ENCODE assay signal across 24 cellular contexts in the genomic region with DNA sequence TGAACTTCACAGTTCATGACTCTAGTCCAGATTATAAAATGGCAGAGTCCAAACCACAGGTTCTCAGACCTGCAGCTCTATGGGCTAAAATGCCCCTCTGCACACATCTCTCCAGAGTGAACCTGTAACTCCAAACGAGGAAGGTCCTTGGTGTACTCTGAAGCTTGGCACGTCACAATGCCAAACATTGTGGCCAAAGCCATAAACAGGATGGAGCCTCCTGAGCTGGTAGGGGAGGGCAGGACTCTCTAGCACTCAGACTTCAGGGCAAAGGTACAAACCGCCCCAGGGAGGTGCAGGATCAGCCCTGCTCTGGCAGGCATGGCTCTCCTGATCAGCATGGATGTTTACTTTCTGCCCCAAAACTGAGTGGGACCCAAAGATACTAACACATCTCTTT. TPM values are rescaled to one million over a fixed set of nuclear protein-coding genes. Genes with fewer than 3 reads are reported as not detected.
A peak's percentile ranks its signal among the peaks of the same experiment; 100 is the strongest.
DNase-seq lines count a peak whose midpoint lies in the region; ATAC-seq, FAIRE-seq and TF ChIP-seq lines count a peak whose summit lies in the region.
"Had no signal": no experiment of that assay in that cellular context is flagged by ENCODE, and none has a peak within 500 bp of the region (broad histone marks: within the 10 kb centered on the region; RNA-seq: fewer than 3 reads in every experiment).

No MANE protein-coding gene starts in this region.

- H3K27ac ChIP-seq in breast epithelium (peak overlapping the region; percentile 17 to 76), right lobe of liver (no peak overlapping the region), transverse colon (peak overlapping the region; percentile 65 to 70 (median 68)), spleen (no peak overlapping the region)

- peak; percentile 72 for FAIRE-seq in bronchial epithelial cell (lab: Jason Lieb, UNC)
- FAIRE-seq: A204.1, GM12878, GM19239 had no signal

- H3K9me3 Mint-ChIP-seq in MCF 10A (ENCODE audit: unreplicated experiment), result no peaks in the 10 kb centered on the region
- H3K9me3 Mint-ChIP-seq: CD4-positive, alpha-beta T cell; GM23338 had no signal

- H3K27me3 ChIP-seq in breast epithelium (no peaks in the 10 kb centered on the region), bronchial epithelial cell (ENCODE audit: control insufficient read depth, insufficient read depth, low read length) (peaks cover 8% of the 10 kb centered on the region), right lobe of liver (peaks cover 0 to 5% of the 10 kb centered on the region in 2 donors), transverse colon (peaks cover 9% of the 10 kb centered on the region), spleen (replicated peaks in 1 of 7) (peaks cover 0 to 54% (median 19%) of the 10 kb centered on the region in 7 donors)
- H3K27me3 ChIP-seq: MG63 had no signal

- CTCF ChIA-PET in MCF 10A (lab: Yijun Ruan, JAX), result interaction anchor here (0.5 to 2.5 kb wide), 5 partner anchors 9 to 896 kb away, joined by 3 to 10 read pairs (median 3); no protein-coding TSS in a partner anchor

- H3K4me3 Mint-ChIP-seq in MCF 10A (ENCODE audit: unreplicated experiment), result no peak overlapping the region
- H3K4me3 Mint-ChIP-seq: CD4-positive, alpha-beta T cell; GM23338 had no signal

- H3K36me3 Mint-ChIP-seq in MCF 10A (ENCODE audit: insufficient read depth, unreplicated experiment), result no peaks in the 10 kb centered on the region

- DNase-seq in breast epithelium (ENCODE audit: low spot score in 2 of 2), result no peak
- no peak for DNase-seq in MCF 10A (ENCODE audit: unreplicated experiment)
- no peak for DNase-seq in bronchial epithelial cell (ENCODE audit: low read depth)
- no peak for DNase-seq in right lobe of liver
- DNase-seq in transverse colon, result peak; percentile 79
- no peak for DNase-seq in DMS 273 treated with DMSO at 0.1 percent for 48 hours (lab: John Stamatoyannopoulos, UW)
- DNase-seq in spleen, result no peak
- no peak for DNase-seq in NCI-H1694 (lab: John Stamatoyannopoulos, UW)
- DNase-seq: BE2C; Caco-2; CD4-positive, alpha-beta T cell; DMS153; MG63; NCI-H1092; NCI-H1436 treated with DMSO at 0.1 percent for 48 hours; NCI-H2081 treated with DMSO at 0.1 percent for 48 hours; SHP77 had no signal

- peak overlapping the region in 1 of 3 donors; percentile 28 for H3K4me3 ChIP-seq in breast epithelium
- no peak overlapping the region for H3K4me3 ChIP-seq in bronchial epithelial cell (ENCODE audit: low read depth, low read length)
- H3K4me3 ChIP-seq in right lobe of liver, result no peak overlapping the region
- no peak overlapping the region for H3K4me3 ChIP-seq in transverse colon
- H3K4me3 ChIP-seq in spleen, result no peak overlapping the region
- H3K4me3 ChIP-seq: GM12878, GM23338, MG63 had no signal

- intact Hi-C loops in breast epithelium (cut with DNase I; ENCODE audit: low total_unique reads) (no loop called here), MCF 10A (cut with micrococcal nuclease) (no loop called here), right lobe of liver (cut with DNase I) (no loop called here), transverse colon (cut with DNase I; ENCODE audit: low total_unique reads) (no loop called here), spleen (cut with DNase I; ENCODE audit: low total_unique reads) (no loop called here)

- no TSS peak for BruUV-seq in MCF 10A (replicated peaks; lab: Mats Ljungman, UMichigan)

- ATAC-seq in right lobe of liver, result peak in 3 of 4 donors; percentile 22 to 50 (median 27)
- ATAC-seq: GM12878, GM23338 had no signal

- H3K27ac Mint-ChIP-seq in MCF 10A (ENCODE audit: low read depth, unreplicated experiment), result no peak overlapping the region
- H3K27ac Mint-ChIP-seq: CD4-positive, alpha-beta T cell; GM23338 had no signal

- H3K9me3 ChIP-seq in breast epithelium (no peaks in the 10 kb centered on the region), right lobe of liver (no peaks in the 10 kb centered on the region), transverse colon (no peaks in the 10 kb centered on the region), spleen (no peaks in the 10 kb centered on the region)
- H3K9me3 ChIP-seq: BE2C, MG63, SK-N-SH had no signal

- H3K4me1 ChIP-seq in breast epithelium, result peaks cover 0 to 4% of the 10 kb centered on the region in 2 donors
- H3K4me1 ChIP-seq in right lobe of liver, result peaks cover 0 to 3% (median 0%) of the 10 kb centered on the region in 4 donors
- H3K4me1 ChIP-seq in transverse colon, result peaks cover 0 to 24% (median 13%) of the 10 kb centered on the region in 4 donors
- peaks cover 0 to 16% (median 11%) of the 10 kb centered on the region in 6 donors for H3K4me1 ChIP-seq in spleen
- H3K4me1 ChIP-seq: BE2C, Caco-2 had no signal

- WGBS in right lobe of liver (ENCODE audit: insufficient coverage, low coverage, low lambda C conversion rate, missing lambda C conversion rate), result 55% methylated on average over 2 of the region's 3 CpGs
- 56 to 75% methylated on average over 1 to 3 of the region's 3 CpGs for WGBS in transverse colon (ENCODE audit: low coverage in 1 of 2), 2 donors
- 56 to 83% (median 66%) methylated on average over 2 to 3 of the region's 3 CpGs for WGBS in spleen, 5 donors

- TF ChIP-seq EP300 in transverse colon (IDR thresholded peaks at IDR 0.05; ENCODE audit: low read depth), result no peak

- in situ Hi-C loops in transverse colon (cut with MboI; ENCODE audit: low pct_ligation_motif_present in 1 of 4, low pct_unique_long_range_greater_than_20kb in 1 of 4, low sequenced_read_pairs in 3 of 4), result no loop called here

- H3K36me3 ChIP-seq in breast epithelium, result no peaks in the 10 kb centered on the region
- H3K36me3 ChIP-seq in bronchial epithelial cell (ENCODE audit: control insufficient read depth, insufficient read depth, low read length), result no peaks in the 10 kb centered on the region
- no peaks in the 10 kb centered on the region for H3K36me3 ChIP-seq in right lobe of liver
- H3K36me3 ChIP-seq in transverse colon, result no peaks in the 10 kb centered on the region
- no peaks in the 10 kb centered on the region for H3K36me3 ChIP-seq in spleen
- H3K36me3 ChIP-seq: BE2C, MG63 had no signal

- POLR2A ChIA-PET in MCF 10A (lab: Yijun Ruan, JAX), result no interaction called here

- peaks cover 15% of the 10 kb centered on the region for H3K27me3 Mint-ChIP-seq in MCF 10A (ENCODE audit: insufficient read depth, unreplicated experiment)

- H3K4me1 Mint-ChIP-seq in MCF 10A (ENCODE audit: insufficient read depth, unreplicated experiment), result no peaks in the 10 kb centered on the region

- no peak for TF ChIP-seq CTCF in breast epithelium (IDR thresholded peaks at IDR 0.05)
- TF ChIP-seq CTCF in MCF 10A (IDR thresholded peaks at IDR 0.05; ENCODE audit: unreplicated experiment), result no peak
- TF ChIP-seq CTCF in bronchial epithelial cell (IDR thresholded peaks at IDR 0.05; ENCODE audit: insufficient read depth, low read length, severe bottlenecking), result no peak
- no peak for TF ChIP-seq CTCF in right lobe of liver (IDR thresholded peaks at IDR 0.05)
- TF ChIP-seq CTCF in transverse colon (IDR thresholded peaks at IDR 0.05), result no peak
- no peak for TF ChIP-seq CTCF in spleen (IDR thresholded peaks at IDR 0.05 in 8 of 11, conservative IDR thresholded peaks at IDR 0.05 in 3 of 11)

- TF ChIP-seq POLR2A in breast epithelium (IDR thresholded peaks at IDR 0.05) (no peak), right lobe of liver (IDR thresholded peaks at IDR 0.05) (no peak), transverse colon (IDR thresholded peaks at IDR 0.05) (no peak), spleen (IDR thresholded peaks at IDR 0.05) (no peak)

RNA-seq across cellular contexts. Expression of a gene that starts 2.3 kb away (rescaled TPM):
- total RNA-seq in breast epithelium, result 100 to 1,000 TPM in 1 of 3 donors, 10 to 100 TPM in 2; 35.7 to 139 (median 78.7) TPM
- total RNA-seq in MCF 10A (2022), result 0.29 and 0.93 TPM in 2 replicates
- total RNA-seq in bronchial epithelial cell, result not detected in 2 replicates
- total RNA-seq in right lobe of liver, result 1 to 10 TPM in 1 of 6 experiments, under 1 TPM in 5; 0.19 to 1.1 (median 0.32) TPM
- total RNA-seq in transverse colon, result 10 to 100 TPM in 2 of 4 donors, 1 to 10 TPM in 2; 4.6 to 20.0 (median 10.9) TPM
- 10 to 100 TPM in 4 of 7 donors, 1 to 10 TPM in 3; 4.8 to 28.6 (median 10.5) TPM for total RNA-seq in spleen
- polyA plus RNA-seq in spleen, result 1 to 10 TPM; 2.4 to 5.5 (median 3.0) TPM
- total RNA-seq: NCI-H460, OCI-LY7 had no signal

Comparison
In these comparisons a context has a peak if more than half of its experiments do, and no peak if none do; other contexts are left out.
1. H3K27ac ChIP-seq: peak in breast epithelium (2 of 2) and transverse colon (4 of 4); none in right lobe of liver (0 of 3) and spleen (0 of 8).